26 cellular contexts compared by ENCODE assay signal in genomic region chr10:95211606-95212279, GRCh38. TPM values are rescaled to one million over a fixed set of nuclear protein-coding genes. Genes with fewer than 3 reads are reported as not detected.
DNase-seq lines count a peak whose midpoint lies in the region; ATAC-seq and TF ChIP-seq lines count a peak whose summit lies in the region.
"Had no signal": no experiment of that assay in that cellular context is flagged by ENCODE, and none has a peak within 500 bp of the region (broad histone marks: within the 10 kb centered on the region; RNA-seq: fewer than 3 reads in every experiment).

No MANE protein-coding gene starts in this region.

- peaks cover 22% of the 10 kb centered on the region; the same call in 1 of the 2 replicates for H3F3A ChIP-seq in GM23248 (ENCODE audit: insufficient read depth)

- H3K9ac ChIP-seq in GM23248: no peak overlapping the region
- H3K9ac ChIP-seq in trophoblast cell (ENCODE audit: low read length): no peak overlapping the region

- no peaks in the 10 kb centered on the region for H3K27me3 ChIP-seq in GM23248 (replicated peaks; ENCODE audit: insufficient read depth)
- H3K27me3 ChIP-seq in Panc1 (ENCODE audit: control insufficient read depth, insufficient read depth, low read length): no peaks in the 10 kb centered on the region
- H3K27me3 ChIP-seq in trophoblast cell (ENCODE audit: insufficient read depth, low read length): no peaks in the 10 kb centered on the region

- H3K4me1 ChIP-seq in GM23248 (ENCODE audit: insufficient read depth): peaks cover 23% of the 10 kb centered on the region
- H3K4me1 ChIP-seq in Panc1 (ENCODE audit: control insufficient read depth, insufficient read depth, low read length): peaks cover 22% of the 10 kb centered on the region
- H3K4me1 ChIP-seq in trophoblast cell (ENCODE audit: control insufficient read depth in 1 of 2, insufficient read depth in 2 of 2, low read length in 2 of 2): no peaks in the 10 kb centered on the region
- H3K4me1 ChIP-seq: psoas muscle had no signal

- CTCF ChIA-PET in Panc1 (lab: Charles Lee): no interaction called here
- CTCF ChIA-PET in activated CD4-positive, alpha-beta T cell treated with anti-CD3 and anti-CD28 coated beads, Interleukin-2, amount 10 ng/mL, durations not matched to agents 7 days and 5 days (lab: Charles Lee): interaction anchor here (1.5 kb wide), 1 partner anchor 8 kb away, joined by 5 read pairs; no protein-coding TSS in a partner anchor

- no peak overlapping the region for H2BK12ac ChIP-seq in trophoblast cell (ENCODE audit: low read length)

- H3K9me3 ChIP-seq in GM23248 (ENCODE audit: low read depth) (no peaks in the 10 kb centered on the region), Panc1 (ENCODE audit: control insufficient read depth, insufficient read depth, low read depth, low read length) (no peaks in the 10 kb centered on the region), trophoblast cell (ENCODE audit: insufficient read depth, low read depth, low read length) (no peaks in the 10 kb centered on the region)
- H3K9me3 ChIP-seq: psoas muscle had no signal

- BruUV-seq in Panc1 (replicated peaks; lab: Mats Ljungman, UMichigan): no TSS peak

- H3K79me1 ChIP-seq in trophoblast cell (ENCODE audit: low read length): no peaks in the 10 kb centered on the region

- no peaks in the 10 kb centered on the region for H3K4me1 Mint-ChIP-seq in activated CD4-positive, alpha-beta T cell treated with anti-CD3 and anti-CD28 coated beads, Interleukin-2, amount 10 ng/mL, durations not matched to agents 7 days and 5 days

- H3K79me2 ChIP-seq in GM23248 (ENCODE audit: insufficient read depth): no peaks in the 10 kb centered on the region
- no peaks in the 10 kb centered on the region for H3K79me2 ChIP-seq in trophoblast cell (ENCODE audit: control insufficient read depth, insufficient read depth, low read length, poor library complexity)

- H4K12ac ChIP-seq in trophoblast cell (ENCODE audit: low read depth, low read length): no peak overlapping the region

- H3K4me3 ChIP-seq in GM23248: no peak overlapping the region
- H3K4me3 ChIP-seq in Panc1 (ENCODE audit: low read depth in 2 of 2, low read length in 2 of 2): no peak overlapping the region
- H3K4me3 ChIP-seq in trophoblast cell (ENCODE audit: low read depth, low read length): no peak overlapping the region
- H3K4me3 ChIP-seq: GM12878, GM23338, psoas muscle had no signal

- no peak overlapping the region for H3K27ac ChIP-seq in GM23248
- peak overlapping the region; percentile 72; the same call in 1 of the 2 replicates for H3K27ac ChIP-seq in Panc1 (ENCODE audit: low read length)
- H3K27ac ChIP-seq in trophoblast cell (ENCODE audit: low read depth, low read length): no peak overlapping the region
- H3K27ac ChIP-seq: psoas muscle had no signal

- H3K4ac ChIP-seq in trophoblast cell (ENCODE audit: low read depth, low read length): no peak overlapping the region

- H3K4me2 ChIP-seq in GM23248 (ENCODE audit: unreplicated experiment) (no peak overlapping the region), trophoblast cell (ENCODE audit: low read length) (no peak overlapping the region)
- H3K4me2 ChIP-seq: GM23338 had no signal

- peaks cover 4% of the 10 kb centered on the region for H3K27me3 Mint-ChIP-seq in activated CD4-positive, alpha-beta T cell treated with anti-CD3 and anti-CD28 coated beads, Interleukin-2, amount 10 ng/mL, durations not matched to agents 7 days and 5 days

- no peaks in the 10 kb centered on the region for H3K9me3 Mint-ChIP-seq in activated CD4-positive, alpha-beta T cell treated with anti-CD3 and anti-CD28 coated beads, Interleukin-2, amount 10 ng/mL, durations not matched to agents 7 days and 5 days
- H3K9me3 Mint-ChIP-seq: GM23338 had no signal

- no peaks in the 10 kb centered on the region for H3K9me2 ChIP-seq in GM23248 (ENCODE audit: insufficient read depth)

- intact Hi-C loops in Panc1 (cut with micrococcal nuclease; ENCODE audit: unreplicated experiment): no loop called here

- H3K23ac ChIP-seq in trophoblast cell (ENCODE audit: low read length): no peak overlapping the region

- H4K91ac ChIP-seq in trophoblast cell (ENCODE audit: low read depth, low read length): no peak overlapping the region

- no peak overlapping the region for H2AFZ ChIP-seq in GM23248
- no peak overlapping the region for H2AFZ ChIP-seq in trophoblast cell (ENCODE audit: insufficient read depth, low read length, poor library complexity)
- H2AFZ ChIP-seq: GM23338 had no signal

- no peak for ATAC-seq in Panc1
- ATAC-seq in GM21528 (IDR thresholded peaks at IDR 0.05; ENCODE audit: low FRiP score, unreplicated experiment): no peak
- ATAC-seq: activated CD8-positive, alpha-beta T cell treated with anti-CD3 and anti-CD28 coated beads, Interleukin-2, amount 10 ng/mL, durations not matched to agents 7 days and 5 days; GM12878; GM23338; left lobe of liver; psoas muscle had no signal

- in situ Hi-C loops in GM23248 (cut with MboI) (no loop called here), Panc1 (cut with HindIII; ENCODE audit: low pct_unique_long_range_greater_than_20kb, low sequenced_read_pairs) (no loop called here)

- no peak overlapping the region for H3K27ac Mint-ChIP-seq in activated CD4-positive, alpha-beta T cell treated with anti-CD3 and anti-CD28 coated beads, Interleukin-2, amount 10 ng/mL, durations not matched to agents 7 days and 5 days
- H3K27ac Mint-ChIP-seq: activated CD8-positive, alpha-beta T cell treated with anti-CD3 and anti-CD28 coated beads, Interleukin-2, amount 10 ng/mL, durations not matched to agents 7 days and 5 days; GM23338 had no signal

- POLR2A ChIA-PET in Panc1 (lab: Charles Lee): interaction anchor here (0.6 kb wide), 1 partner anchor 18 kb away, joined by 14 read pairs; the partner anchor contains the start of gene ACSM6
- POLR2A ChIA-PET in activated CD4-positive, alpha-beta T cell treated with anti-CD3 and anti-CD28 coated beads, Interleukin-2, amount 10 ng/mL, durations not matched to agents 7 days and 5 days (lab: Charles Lee): no interaction called here

- H4K8ac ChIP-seq in trophoblast cell (ENCODE audit: low read depth, low read length): no peak overlapping the region

- H3K36me3 ChIP-seq in GM23248 (ENCODE audit: low read depth) (no peaks in the 10 kb centered on the region), Panc1 (ENCODE audit: control insufficient read depth, insufficient read depth, low read length) (no peaks in the 10 kb centered on the region), trophoblast cell (ENCODE audit: control insufficient read depth in 1 of 2, insufficient read depth in 2 of 2, low read length in 2 of 2) (peaks cover 0 to 3% of the 10 kb centered on the region in 2 experiments)

- no peak overlapping the region for H2BK5ac ChIP-seq in trophoblast cell (ENCODE audit: low read depth, low read length, poor library complexity)

- H3K4me3 Mint-ChIP-seq in activated CD4-positive, alpha-beta T cell treated with anti-CD3 and anti-CD28 coated beads, Interleukin-2, amount 10 ng/mL, durations not matched to agents 7 days and 5 days: no peak overlapping the region
- H3K4me3 Mint-ChIP-seq: activated CD8-positive, alpha-beta T cell treated with anti-CD3 and anti-CD28 coated beads, Interleukin-2, amount 10 ng/mL, durations not matched to agents 7 days and 5 days; GM23338 had no signal

- TF ChIP-seq CTCF in Panc1 (IDR thresholded peaks at IDR 0.05): no peak

- peak overlapping the region; percentile 34 for H3K14ac ChIP-seq in trophoblast cell (ENCODE audit: low read length)

- DNase-seq in GM23248: peak; percentile 41
- no peak for DNase-seq in Panc1 (ENCODE audit: low read depth, low spot score)
- DNase-seq in fibroblast of gingiva (ENCODE audit: low read depth): peak; percentile 67
- no peak for DNase-seq in trophoblast cell
- DNase-seq in NCI-H774 (lab: John Stamatoyannopoulos, UW): no peak
- DNase-seq in activated CD4-positive, alpha-beta T cell treated with anti-CD3 and anti-CD28 coated beads, Interleukin-2, amount 10 ng/mL, durations not matched to agents 7 days and 5 days: no peak
- no peak for DNase-seq in iPS-NIHi11 (ENCODE audit: low spot score)
- DNase-seq: activated CD8-positive, alpha-beta T cell treated with anti-CD3 and anti-CD28 coated beads, Interleukin-2, amount 10 ng/mL, durations not matched to agents 7 days and 5 days; activated effector memory CD4-positive, alpha-beta T cell treated with anti-CD3 and anti-CD28 coated beads, Interleukin-2, amount 50 U/mL, for 16 hours; MM.1S; NCI-H1417 treated with DMSO at 0.1 percent for 48 hours; NCI-H2081 treated with DMSO at 0.1 percent for 48 hours; NCI-H345; psoas muscle; stimulated activated naive CD4-positive, alpha-beta T cell treated with Interleukin-2 at 50 U/mL for 16 hours; T-helper 2 cell had no signal

- H3K18ac ChIP-seq in trophoblast cell (ENCODE audit: low read length): no peak overlapping the region

- no peaks in the 10 kb centered on the region for H4K20me1 ChIP-seq in GM23248 (ENCODE audit: insufficient read depth)

- H2BK120ac ChIP-seq in trophoblast cell (ENCODE audit: insufficient read depth, low read length, poor library complexity): no peak overlapping the region

- no peak overlapping the region for H2AK5ac ChIP-seq in trophoblast cell (ENCODE audit: low read length)

- WGBS in GM23248 (ENCODE audit: low coverage in 1 of 2, low lambda C conversion rate in 2 of 2, missing lambda C conversion rate in 2 of 2), 2 experiments: 81% methylated on average over 3 of the region's 3 CpGs
- WGBS in trophoblast cell (ENCODE audit: extremely low coverage, insufficient coverage, insufficient read length): no CpG with 5 or more reads among the region's 3 CpGs

- H3K36me3 Mint-ChIP-seq in activated CD4-positive, alpha-beta T cell treated with anti-CD3 and anti-CD28 coated beads, Interleukin-2, amount 10 ng/mL, durations not matched to agents 7 days and 5 days (ENCODE audit: low read depth): no peaks in the 10 kb centered on the region

RNA-seq across cellular contexts. Expression of gene ACSM6, which starts 17.7 kb away (rescaled TPM):
- not detected in 2 replicates for total RNA-seq in GM23248 (2014; rRNA removed; shearing (Covaris generic))
- polyA plus RNA-seq in GM23248 (2016; fragmentation: Nextera tagmentation; extraction: Ambion mirVana): 0.08 TPM in 1 of 2 replicates, not detected in the other
- total RNA-seq in Panc1 (2021; ENCODE audit: unreplicated experiment): not detected
- polyA plus RNA-seq in Panc1 (2012; ENCODE audit: insufficient read length): not detected
- not detected in 2 replicates for polyA plus RNA-seq in trophoblast cell (2013)
- total RNA-seq in activated CD4-positive, alpha-beta T cell treated with anti-CD3 and anti-CD28 coated beads, Interleukin-2, amount 10 ng/mL, durations not matched to agents 7 days and 5 days: not detected
- total RNA-seq: activated CD8-positive, alpha-beta T cell treated with anti-CD3 and anti-CD28 coated beads, Interleukin-2, amount 10 ng/mL, durations not matched to agents 7 days and 5 days; cerebellum; endothelial cell of umbilical vein; fibroblast of villous mesenchyme; GM12878; GM23338; left lobe of liver; mesenteric fat pad; myocyte; psoas muscle; temporal lobe had no signal
- polyA plus RNA-seq: endothelial cell of umbilical vein, psoas muscle had no signal

Comparison
In these comparisons a context has a peak if more than half of its experiments do, and no peak if none do; other contexts are left out.
1. DNase-seq: peak in GM23248 (single experiment) and fibroblast of gingiva (single experiment); none in Panc1 (single experiment), trophoblast cell (0 of 2), NCI-H774 (single experiment), activated CD4-positive, alpha-beta T cell treated with anti-CD3 and anti-CD28 coated beads, Interleukin-2, amount 10 ng/mL, durations not matched to agents 7 days and 5 days (single experiment) and iPS-NIHi11 (single experiment).